Comparison of ENCODE assay signal across 9 cellular contexts in genomic region chr14:41606249-41607118, GRCh38. TPM values are rescaled to one million over a fixed set of nuclear protein-coding genes. Genes with fewer than 3 reads are reported as not detected.
DNase-seq lines count a peak whose midpoint lies in the region; ATAC-seq and TF ChIP-seq lines count a peak whose summit lies in the region.
"Had no signal": no experiment of that assay in that cellular context is flagged by ENCODE, and none has a peak within 500 bp of the region (broad histone marks: within the 10 kb centered on the region; RNA-seq: fewer than 3 reads in every experiment).

TSS of gene LRFN5 (plus strand) at chr14:41606876.

- no peaks in the 10 kb centered on the region for H3K9me2 ChIP-seq in SK-N-SH

- H3K4me2 ChIP-seq in SK-N-SH: peak within 1 kb of the TSS; percentile 66; the same call in 1 of the 2 replicates

- H3F3A ChIP-seq in SK-N-SH (replicated peaks; ENCODE audit: insufficient read depth): no peaks in the 10 kb centered on the region

- no peaks in the 10 kb centered on the region for H4K20me1 ChIP-seq in SK-N-SH (ENCODE audit: insufficient read depth)

- POLR2A ChIA-PET in SK-N-SH (lab: Yijun Ruan, JAX): no interaction called here

- WGBS in SK-N-SH (ENCODE audit: low lambda C conversion rate): 21% methylated on average over 10 of the region's 75 CpGs
- WGBS in esophagus, 2 donors: 2 to 3% methylated on average over 73 to 75 of the region's 75 CpGs
- WGBS in aorta, 2 donors: 1% methylated on average over 56 to 75 of the region's 75 CpGs

- intact Hi-C loops in aorta (cut with DNase I): no loop called here

- H3K9ac ChIP-seq in SK-N-SH (no peak within 1 kb of the TSS), mucosa of stomach (ENCODE audit: low read length) (peak within 1 kb of the TSS; percentile 18)

- H3K79me2 ChIP-seq in SK-N-SH (ENCODE audit: insufficient read depth): no peaks in the 10 kb centered on the region

- H3K36me3 ChIP-seq in HAP-1 (replicated peaks): no peaks in the 10 kb centered on the region
- H3K36me3 ChIP-seq in SK-N-SH (replicated peaks in 1 of 2; ENCODE audit: control insufficient read depth in 1 of 2, insufficient read depth in 2 of 2, low read length in 1 of 2): no peaks in the 10 kb centered on the region
- H3K36me3 ChIP-seq in esophagus (ENCODE audit: control insufficient read depth in 2 of 2, insufficient read depth in 2 of 2, low read length in 1 of 2): no peaks in the 10 kb centered on the region
- no peaks in the 10 kb centered on the region for H3K36me3 ChIP-seq in mucosa of stomach (ENCODE audit: control insufficient read depth, insufficient read depth, low read length)
- no peaks in the 10 kb centered on the region for H3K36me3 ChIP-seq in aorta (ENCODE audit: control insufficient read depth in 1 of 2, insufficient read depth in 2 of 2, low read length in 1 of 2)

- H3K9me3 ChIP-seq in HAP-1: no peaks in the 10 kb centered on the region
- no peaks in the 10 kb centered on the region for H3K9me3 ChIP-seq in SK-N-SH
- H3K9me3 ChIP-seq in esophagus (ENCODE audit: control insufficient read depth in 2 of 2, insufficient read depth in 1 of 2, low read depth in 1 of 2, low read length in 1 of 2): peaks cover 0 to 3% of the 10 kb centered on the region in 2 donors
- H3K9me3 ChIP-seq in mucosa of stomach (ENCODE audit: control insufficient read depth, low read length): no peaks in the 10 kb centered on the region
- no peaks in the 10 kb centered on the region for H3K9me3 ChIP-seq in aorta (ENCODE audit: control insufficient read depth, low read length)

- H3K4me3 ChIP-seq in HAP-1 (peak within 1 kb of the TSS; percentile 51), SK-N-SH (ENCODE audit: low read depth in 2 of 2, low read length in 1 of 2) (peak within 1 kb of the TSS; percentile 38 to 46; a peak in 3 of 4 replicates), esophagus (ENCODE audit: low read depth in 1 of 2, low read length in 2 of 2) (peak within 1 kb of the TSS; percentile 42 to 53), mucosa of stomach (ENCODE audit: low read length) (peak within 1 kb of the TSS; percentile 4), aorta (ENCODE audit: low read length in 2 of 2) (peak within 1 kb of the TSS; percentile 3 to 67)

- DNase-seq in Ammon's horn (ENCODE audit: low spot score) (peak; percentile 49), HAP-1 (ENCODE audit: low spot score in 2 of 2) (peak; percentile 31 to 71), SK-N-SH (peak; percentile 53), aorta (peak; percentile 56 to 81), NCI-H1048 (lab: John Stamatoyannopoulos, UW) (no peak), HCEC 1CT (no peak)

- H3K27me3 ChIP-seq in HAP-1 (ENCODE audit: low read depth) (no peaks in the 10 kb centered on the region), SK-N-SH (ENCODE audit: insufficient read depth) (peaks cover 37% of the 10 kb centered on the region), esophagus (ENCODE audit: control insufficient read depth in 1 of 2, insufficient read depth in 2 of 2, low read length in 2 of 2) (peaks cover 6 to 20% of the 10 kb centered on the region in 2 donors), mucosa of stomach (ENCODE audit: control insufficient read depth, insufficient read depth, low read length) (peaks cover 60% of the 10 kb centered on the region), aorta (ENCODE audit: control insufficient read depth in 1 of 2, insufficient read depth in 2 of 2, low read length in 1 of 2) (peaks cover 0 to 2% of the 10 kb centered on the region in 2 donors)

- CTCF ChIA-PET in SK-N-SH (lab: Yijun Ruan, JAX): no interaction called here

- no peak for TF ChIP-seq RAD21 in SK-N-SH (IDR thresholded peaks at IDR 0.05; ENCODE audit: low read length)

- peak; percentile 68 for ATAC-seq in aorta (ENCODE audit: low FRiP score)
- ATAC-seq: HCT116 had no signal

- H3K27ac ChIP-seq in SK-N-SH (ENCODE audit: low read depth in 2 of 2, low read length in 1 of 2) (no peak within 1 kb of the TSS), esophagus (ENCODE audit: low read depth in 2 of 2, low read length in 1 of 2) (peak within 1 kb of the TSS; percentile 27 to 58), aorta (ENCODE audit: low read depth in 1 of 2, low read length in 2 of 2) (no peak within 1 kb of the TSS)

- no peak within 1 kb of the TSS for H2AFZ ChIP-seq in SK-N-SH (ENCODE audit: low read depth)

- no peak for TF ChIP-seq EP300 in SK-N-SH (IDR thresholded peaks at IDR 0.05; ENCODE audit: borderline replicate concordance in 1 of 2, low read depth in 1 of 2, low read length in 1 of 2)

- no peak for TF ChIP-seq CTCF in SK-N-SH (IDR thresholded peaks at IDR 0.05)

- in situ Hi-C loops in HAP-1 (cut with MboI; ENCODE audit: low sequenced_read_pairs): loop anchor here (25.0 kb wide), 1 partner anchor 1619 kb away; no protein-coding TSS in a partner anchor

- H3K4me1 ChIP-seq in HAP-1: peaks cover 19% of the 10 kb centered on the region
- no peaks in the 10 kb centered on the region; a peak in 1 of 4 replicates for H3K4me1 ChIP-seq in SK-N-SH (ENCODE audit: control insufficient read depth in 1 of 2, insufficient read depth in 2 of 2, low read depth in 1 of 2, low read length in 1 of 2)
- peaks cover 0 to 9% of the 10 kb centered on the region in 2 donors for H3K4me1 ChIP-seq in esophagus (ENCODE audit: control insufficient read depth in 2 of 2, insufficient read depth in 2 of 2, low read length in 1 of 2)
- H3K4me1 ChIP-seq in mucosa of stomach (ENCODE audit: control insufficient read depth, insufficient read depth, low read length): no peaks in the 10 kb centered on the region
- no peaks in the 10 kb centered on the region for H3K4me1 ChIP-seq in aorta (ENCODE audit: control insufficient read depth in 1 of 2, insufficient read depth in 2 of 2, low read length in 2 of 2)

TF ChIP-seq in SK-N-SH, 30 proteins besides CTCF, POLR2A, EP300 and RAD21:
- no peak for TF ChIP-seq POLR2AphosphoS5 (IDR thresholded peaks at IDR 0.05; ENCODE audit: low read depth, low read length)
- TF ChIP-seq, protein P1, sequence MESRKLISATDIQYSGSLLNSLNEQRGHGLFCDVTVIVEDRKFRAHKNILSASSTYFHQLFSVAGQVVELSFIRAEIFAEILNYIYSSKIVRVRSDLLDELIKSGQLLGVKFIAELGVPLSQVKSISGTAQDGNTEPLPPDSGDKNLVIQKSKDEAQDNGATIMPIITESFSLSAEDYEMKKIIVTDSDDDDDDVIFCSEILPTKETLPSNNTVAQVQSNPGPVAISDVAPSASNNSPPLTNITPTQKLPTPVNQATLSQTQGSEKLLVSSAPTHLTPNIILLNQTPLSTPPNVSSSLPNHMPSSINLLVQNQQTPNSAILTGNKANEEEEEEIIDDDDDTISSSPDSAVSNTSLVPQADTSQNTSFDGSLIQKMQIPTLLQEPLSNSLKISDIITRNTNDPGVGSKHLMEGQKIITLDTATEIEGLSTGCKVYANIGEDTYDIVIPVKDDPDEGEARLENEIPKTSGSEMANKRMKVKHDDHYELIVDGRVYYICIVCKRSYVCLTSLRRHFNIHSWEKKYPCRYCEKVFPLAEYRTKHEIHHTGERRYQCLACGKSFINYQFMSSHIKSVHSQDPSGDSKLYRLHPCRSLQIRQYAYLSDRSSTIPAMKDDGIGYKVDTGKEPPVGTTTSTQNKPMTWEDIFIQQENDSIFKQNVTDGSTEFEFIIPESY (IDR thresholded peaks at IDR 0.05; ENCODE audit: borderline replicate concordance, low read depth): no peak
- no peak for TF ChIP-seq FOXM1 (IDR thresholded peaks at IDR 0.05; ENCODE audit: low read depth)
- TF ChIP-seq SMC3 (IDR thresholded peaks at IDR 0.05; ENCODE audit: low read depth, low read length): no peak

RNA-seq across cellular contexts. Expression of gene LRFN5, which starts in this region (rescaled TPM):
- polyA plus RNA-seq in SK-N-SH (2012; rRNA removed) (not detected in 2 replicates), esophagus (under 1 TPM; 0.14 to 0.24 TPM), aorta (under 1 TPM in 1 of 2 donors, not detected in 1; 0.15 TPM)
- not detected in 2 replicates for polyA plus RNA-seq in SK-N-SH (2012; cell fraction: cytosol; rRNA removed)
- polyA plus RNA-seq in SK-N-SH (2012; cell fraction: nucleus; rRNA removed): not detected in 2 replicates
- total RNA-seq in aorta: 1 to 10 TPM in 1 of 2 donors, under 1 TPM in 1; 0.94 to 5.5 TPM

Comparison
In these comparisons a context has a peak if more than half of its experiments do, and no peak if none do; other contexts are left out.
1. Peak in DNase-seq, H3K4me3 ChIP-seq and H3K4me2 ChIP-seq in SK-N-SH; RNA of the gene not detected or under 1 TPM.
2. DNase-seq: peak in Ammon's horn (single experiment), HAP-1 (2 of 2) and aorta (2 of 2); none in NCI-H1048 (single experiment) and HCEC 1CT (single experiment).
3. H3K27ac ChIP-seq: peak in esophagus (2 of 2); none in SK-N-SH (0 of 2) and aorta (0 of 2).
4. Peak in every context shown above with its lines, with median percentiles within 50 percentile points of each other: H3K4me3 ChIP-seq.